ENCODE assay signal across 7 cellular contexts in the genomic region with DNA sequence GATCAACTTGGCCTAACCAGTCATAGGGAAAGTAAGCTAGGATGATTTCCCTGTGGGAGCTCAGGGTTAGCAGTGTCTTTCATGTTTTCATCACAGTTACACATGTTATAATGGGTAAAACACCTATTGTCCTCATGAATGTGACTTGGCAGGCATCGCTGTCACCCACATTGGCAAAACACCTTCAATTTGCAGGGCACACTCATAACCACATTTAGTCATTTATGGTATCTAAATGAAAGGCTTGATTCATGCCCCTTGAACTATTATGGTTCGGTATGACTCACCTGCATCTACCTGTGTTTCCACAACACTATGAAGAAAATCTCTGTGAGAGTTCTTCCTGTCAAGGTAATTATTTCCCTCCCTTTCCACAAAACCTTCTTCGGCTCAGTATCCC. TPM values are rescaled to one million over a fixed set of nuclear protein-coding genes. Genes with fewer than 3 reads are reported as not detected.
DNase-seq lines count a peak whose midpoint lies in the region; ATAC-seq and TF ChIP-seq lines count a peak whose summit lies in the region.

No MANE protein-coding gene starts in this region.

- H2BK12ac ChIP-seq in neuronal stem cell (ENCODE audit: low read length): no peak overlapping the region

- H3K27me3 ChIP-seq in neuronal stem cell (ENCODE audit: control insufficient read depth in 3 of 3, insufficient read depth in 3 of 3, low read depth in 1 of 3, low read length in 3 of 3): no peaks in the 10 kb centered on the region

- H2AK5ac ChIP-seq in neuronal stem cell (ENCODE audit: low read depth, low read length): no peak overlapping the region

- intact Hi-C loops in activated CD8-positive, alpha-beta T cell treated with anti-CD3 and anti-CD28 coated beads for 36 hours (cut with micrococcal nuclease): loop anchor here (2.0 kb wide), 1 partner anchor 85 kb away; no protein-coding TSS in a partner anchor

- H2BK15ac ChIP-seq in neuronal stem cell (ENCODE audit: low read length): no peak overlapping the region

- no peak overlapping the region for H3K9ac ChIP-seq in neuronal stem cell (ENCODE audit: low read depth, low read length, poor library complexity)

- no peak overlapping the region for H3K18ac ChIP-seq in neuronal stem cell (ENCODE audit: low read length)

- no peak overlapping the region for H4K8ac ChIP-seq in neuronal stem cell (ENCODE audit: low read depth, low read length)

- no peaks in the 10 kb centered on the region for H3K4me1 ChIP-seq in neuronal stem cell (ENCODE audit: control insufficient read depth in 2 of 2, insufficient read depth in 1 of 2, low read depth in 1 of 2, low read length in 2 of 2)

- no peaks in the 10 kb centered on the region for H3K9me3 ChIP-seq in neuronal stem cell (replicated peaks in 1 of 2; ENCODE audit: control insufficient read depth in 2 of 2, insufficient read depth in 1 of 2, low read depth in 1 of 2, low read length in 2 of 2)

- H3K79me1 ChIP-seq in neuronal stem cell (ENCODE audit: low read depth, low read length): no peaks in the 10 kb centered on the region

- no peak overlapping the region for H3K4me3 ChIP-seq in neuronal stem cell (ENCODE audit: low read length in 2 of 2)

- H3K4me3 Mint-ChIP-seq in activated CD8-positive, alpha-beta T cell treated with anti-CD3 and anti-CD28 coated beads for 36 hours: no peak overlapping the region

- no peak overlapping the region for H3K23ac ChIP-seq in neuronal stem cell (ENCODE audit: low read depth, low read length, poor library complexity)

- no peak overlapping the region for H3K14ac ChIP-seq in neuronal stem cell (ENCODE audit: low read length)

- TF ChIP-seq CTCF in activated CD8-positive, alpha-beta T cell treated with anti-CD3 and anti-CD28 coated beads for 36 hours (IDR thresholded peaks at IDR 0.05): no peak

- H4K91ac ChIP-seq in neuronal stem cell (ENCODE audit: low read depth, low read length, poor library complexity): no peak overlapping the region

- H3K36me3 ChIP-seq in neuronal stem cell (replicated peaks in 1 of 2; ENCODE audit: control insufficient read depth in 2 of 2, insufficient read depth in 2 of 2, low read length in 2 of 2): no peaks in the 10 kb centered on the region

- peaks cover 9% of the 10 kb centered on the region for H3K4me1 Mint-ChIP-seq in activated CD8-positive, alpha-beta T cell treated with anti-CD3 and anti-CD28 coated beads for 36 hours (ENCODE audit: low read depth)

- H2AFZ ChIP-seq in neuronal stem cell (ENCODE audit: low read length): no peak overlapping the region

- H3K9me3 Mint-ChIP-seq in activated CD8-positive, alpha-beta T cell treated with anti-CD3 and anti-CD28 coated beads for 36 hours: no peaks in the 10 kb centered on the region

- peak; percentile 48 for ATAC-seq in GM19397 (IDR thresholded peaks at IDR 0.05; ENCODE audit: unreplicated experiment)
- ATAC-seq in HG02981 (IDR thresholded peaks at IDR 0.05; ENCODE audit: unreplicated experiment): peak; percentile 58
- ATAC-seq in activated CD8-positive, alpha-beta T cell treated with anti-CD3 and anti-CD28 coated beads for 36 hours: peak; percentile 93

- H3K27ac ChIP-seq in neuronal stem cell (replicated peaks; ENCODE audit: low read length): no peak overlapping the region

- CTCF ChIA-PET in activated CD8-positive, alpha-beta T cell treated with anti-CD3 and anti-CD28 coated beads for 36 hours (lab: Charles Lee): interaction anchor here (0.7 to 2.4 kb wide), 15 partner anchors 8 to 98 kb away, joined by 3 to 24 read pairs (median 4); no protein-coding TSS in a partner anchor

- POLR2A ChIA-PET in activated CD8-positive, alpha-beta T cell treated with anti-CD3 and anti-CD28 coated beads for 36 hours (lab: Charles Lee): interaction anchor here (0.6 to 1.1 kb wide), 2 partner anchors 85 to 182 kb away, joined by 3 to 5 read pairs; no protein-coding TSS in a partner anchor

- DNase-seq in activated CD8-positive, alpha-beta T cell treated with anti-CD3 and anti-CD28 coated beads for 36 hours: peak; percentile 69
- DNase-seq in stimulated activated CD4-positive, alpha-beta T cell treated with anti-CD3 and anti-CD28 coated beads, Interleukin-4, amount 100 ng/mL, for 1 hour: peak; percentile 34
- DNase-seq in GM03348 (ENCODE audit: low spot score): no peak
- no peak for DNase-seq in MV-4-11 (lab: John Stamatoyannopoulos, UW)
- DNase-seq in neuronal stem cell (ENCODE audit: low spot score): no peak

- H2BK120ac ChIP-seq in neuronal stem cell (ENCODE audit: low read depth, low read length): no peak overlapping the region

- H3K4ac ChIP-seq in neuronal stem cell (ENCODE audit: low read length): no peak overlapping the region

- peaks cover 21% of the 10 kb centered on the region for H3K27me3 Mint-ChIP-seq in activated CD8-positive, alpha-beta T cell treated with anti-CD3 and anti-CD28 coated beads for 36 hours

- H3K27ac Mint-ChIP-seq in activated CD8-positive, alpha-beta T cell treated with anti-CD3 and anti-CD28 coated beads for 36 hours: no peak overlapping the region

- H2BK5ac ChIP-seq in neuronal stem cell (ENCODE audit: low read length): no peak overlapping the region

- WGBS in neuronal stem cell (ENCODE audit: extremely low coverage in 2 of 2, insufficient read length in 2 of 2, insufficient replicate concordance in 1 of 2), 2 donors: no CpG with 5 or more reads among the region's 3 CpGs

- no peaks in the 10 kb centered on the region for H3K36me3 Mint-ChIP-seq in activated CD8-positive, alpha-beta T cell treated with anti-CD3 and anti-CD28 coated beads for 36 hours (ENCODE audit: low read depth)

- H3K4me2 ChIP-seq in neuronal stem cell (ENCODE audit: insufficient read depth, low read length, poor library complexity, severe bottlenecking): no peak overlapping the region

RNA-seq across cellular contexts. Expression of gene FRK, which starts 49.2 kb away (rescaled TPM):
- total RNA-seq in activated CD8-positive, alpha-beta T cell treated with anti-CD3 and anti-CD28 coated beads for 36 hours: under 1 TPM; 0.04 to 0.07 TPM
- 0.04 TPM for polyA plus RNA-seq in neuronal stem cell (2013, experiment 1 of 2)
- polyA plus RNA-seq in neuronal stem cell (2013, experiment 2 of 2): 0.03 TPM

Comparison
In these comparisons a context has a peak if more than half of its experiments do, and no peak if none do; other contexts are left out.
1. DNase-seq: peak in activated CD8-positive, alpha-beta T cell treated with anti-CD3 and anti-CD28 coated beads for 36 hours (single experiment) and stimulated activated CD4-positive, alpha-beta T cell treated with anti-CD3 and anti-CD28 coated beads, Interleukin-4, amount 100 ng/mL, for 1 hour (single experiment); none in GM03348 (single experiment), MV-4-11 (single experiment) and neuronal stem cell (single experiment).
2. Peak in every context shown above with its lines, with median percentiles within 50 percentile points of each other: ATAC-seq.